In genomic region chr11:11987503-11988022, GRCh38 we compare ENCODE assay signal across 11 cellular contexts. TPM values are rescaled to one million over a fixed set of nuclear protein-coding genes. Genes with fewer than 3 reads are reported as not detected.
DNase-seq lines count a peak whose midpoint lies in the region; ATAC-seq and TF ChIP-seq lines count a peak whose summit lies in the region.
"Had no signal": no experiment of that assay in that cellular context is flagged by ENCODE, and none has a peak within 500 bp of the region (broad histone marks: within the 10 kb centered on the region; RNA-seq: fewer than 3 reads in every experiment).

No MANE protein-coding gene starts in this region.

- no peak overlapping the region for H2AFZ ChIP-seq in IMR-90 (replicated peaks; ENCODE audit: low read length, poor library complexity)

- peaks cover 4% of the 10 kb centered on the region for H3K4me1 ChIP-seq in CD8-positive, alpha-beta T cell (ENCODE audit: insufficient read depth, low read length)
- H3K4me1 ChIP-seq in IMR-90 (ENCODE audit: control insufficient read depth, insufficient read depth, low read length), result peaks cover 42% of the 10 kb centered on the region

- no peaks in the 10 kb centered on the region for H3K36me3 ChIP-seq in CD8-positive, alpha-beta T cell (ENCODE audit: insufficient read depth, low read length)
- H3K36me3 ChIP-seq in IMR-90 (ENCODE audit: control insufficient read depth, insufficient read depth, low read length) (peaks cover 14% of the 10 kb centered on the region), brain microvascular endothelial cell (replicated peaks) (no peaks in the 10 kb centered on the region)

- no peak overlapping the region for H3K27ac Mint-ChIP-seq in CD8-positive, alpha-beta T cell
- H3K27ac Mint-ChIP-seq: stimulated activated naive CD8-positive, alpha-beta T cell treated with anti-CD3 and anti-CD28 coated beads, Interleukin-15, Interleukin-2, amounts not matched to agents 100 ng/mL and 50 ng/mL, for 24 hours had no signal

- peak overlapping the region; percentile 65; the same call in 1 of the 2 replicates for H4K5ac ChIP-seq in IMR-90 (ENCODE audit: low read depth, low read length)

- peak overlapping the region; percentile 89 for H2BK120ac ChIP-seq in IMR-90 (ENCODE audit: low read depth, low read length)

- peak overlapping the region; percentile 54; the same call in 1 of the 2 replicates for H2BK20ac ChIP-seq in IMR-90 (ENCODE audit: low read depth, low read length)

- CTCF ChIA-PET in CD8-positive, alpha-beta T cell (lab: Charles Lee), result no interaction called here
- CTCF ChIA-PET in IMR-90 (lab: Yijun Ruan, JAX), result interaction anchor here (0.6 to 1.8 kb wide), 4 partner anchors 18 to 125 kb away, joined by 3 to 7 read pairs (median 4); no protein-coding TSS in a partner anchor

- no peaks in the 10 kb centered on the region for H3K27me3 ChIP-seq in CD8-positive, alpha-beta T cell (ENCODE audit: insufficient read depth, low read length)
- H3K27me3 ChIP-seq in IMR-90 (ENCODE audit: control insufficient read depth, insufficient read depth, low read length) (no peaks in the 10 kb centered on the region), brain microvascular endothelial cell (replicated peaks) (no peaks in the 10 kb centered on the region)

- dilution Hi-C loops in IMR-90 (cut with HindIII; ENCODE audit: low sequenced_read_pairs, unreplicated experiment), result no loop called here

- peak overlapping the region; percentile 7; the same call in 1 of the 2 replicates for H4K91ac ChIP-seq in IMR-90 (ENCODE audit: insufficient read depth, low read depth, low read length)

- BruUV-seq in IMR-90 (replicated peaks; lab: Mats Ljungman, UMichigan), result no TSS peak

- H2AK5ac ChIP-seq in IMR-90 (ENCODE audit: low read depth, low read length), result peak overlapping the region; percentile 72

- peak; percentile 55 for ATAC-seq in CD8-positive, alpha-beta T cell
- ATAC-seq in IMR-90 (ENCODE audit: low read depth), result peak; percentile 46

- POLR2A ChIA-PET in CD8-positive, alpha-beta T cell (lab: Charles Lee), result no interaction called here
- POLR2A ChIA-PET in IMR-90 (lab: Charles Lee; ENCODE audit: unreplicated experiment), result no interaction called here

- no peak for TF ChIP-seq CTCF in CD8-positive, alpha-beta T cell (IDR thresholded peaks at IDR 0.05)
- TF ChIP-seq CTCF in IMR-90 (conservative IDR thresholded peaks at IDR 0.05; ENCODE audit: low read depth, low read length), result peak; percentile 52
- TF ChIP-seq CTCF in brain microvascular endothelial cell (IDR thresholded peaks at IDR 0.05; ENCODE audit: low read depth, low read length, missing control alignments), result peak; percentile 47

- H3K27ac ChIP-seq in CD8-positive, alpha-beta T cell (ENCODE audit: low read depth, low read length), result no peak overlapping the region
- H3K27ac ChIP-seq in IMR-90 (ENCODE audit: insufficient read depth, low read length), result peak overlapping the region; percentile 57
- H3K27ac ChIP-seq in brain microvascular endothelial cell, result peak overlapping the region; percentile 76

- H2AK9ac ChIP-seq in IMR-90 (replicated peaks; ENCODE audit: low read depth, low read length, poor library complexity), result peak overlapping the region; percentile 3

- no peaks in the 10 kb centered on the region for H3K36me3 Mint-ChIP-seq in CD8-positive, alpha-beta T cell

- in situ Hi-C loops in IMR-90 (cut with MboI; ENCODE audit: low sequenced_read_pairs), result no loop called here
- in situ Hi-C loops in brain microvascular endothelial cell (cut with HindIII; ENCODE audit: low pct_ligation_motif_present, low sequenced_read_pairs), result no loop called here

- no peaks in the 10 kb centered on the region for H3K9me3 ChIP-seq in CD8-positive, alpha-beta T cell (ENCODE audit: low read length)
- no peaks in the 10 kb centered on the region; the same call in 1 of the 2 replicates for H3K9me3 ChIP-seq in IMR-90 (ENCODE audit: control insufficient read depth, insufficient read depth, low read length)

- peak; percentile 35 for TF ChIP-seq RAD21 in IMR-90 (IDR thresholded peaks at IDR 0.05; ENCODE audit: low read length)

- DNase-seq in CD8-positive, alpha-beta T cell, result no peak
- DNase-seq in IMR-90 (peak; percentile 78), brain microvascular endothelial cell (peak; percentile 56), mesenteric fat pad (ENCODE audit: low spot score) (peak; percentile 33), NCI-H1105 (lab: John Stamatoyannopoulos, UW) (no peak)
- no peak for DNase-seq in activated effector memory CD4-positive, alpha-beta T cell treated with anti-CD3 and anti-CD28 coated beads, Interleukin-2, amount 50 U/mL, for 16 hours
- no peak for DNase-seq in effector CD4-positive, alpha-beta T cell
- no peak for DNase-seq in activated CD4-positive, CD25-positive, alpha-beta regulatory T cell treated with anti-CD3 and anti-CD28 coated beads, Interleukin-2, amount 50 U/mL, for 72 hours
- DNase-seq: amygdala had no signal

- no peaks in the 10 kb centered on the region for H3K9me3 Mint-ChIP-seq in CD8-positive, alpha-beta T cell
- H3K9me3 Mint-ChIP-seq: stimulated activated naive CD8-positive, alpha-beta T cell treated with anti-CD3 and anti-CD28 coated beads, Interleukin-15, Interleukin-2, amounts not matched to agents 100 ng/mL and 50 ng/mL, for 24 hours had no signal

- no peak overlapping the region for H3K4me3 ChIP-seq in CD8-positive, alpha-beta T cell (ENCODE audit: low read depth, low read length)
- H3K4me3 ChIP-seq in IMR-90 (ENCODE audit: insufficient read depth, low read depth, low read length), result no peak overlapping the region; the same call in 1 of the 2 replicates
- H3K4me3 ChIP-seq in brain microvascular endothelial cell (ENCODE audit: low read depth, low read length), result no peak overlapping the region

- H3K18ac ChIP-seq in IMR-90 (ENCODE audit: low read depth, low read length), result peak overlapping the region; percentile 67

- peaks cover 4% of the 10 kb centered on the region for H3K27me3 Mint-ChIP-seq in CD8-positive, alpha-beta T cell (ENCODE audit: low read depth)
- H3K27me3 Mint-ChIP-seq: stimulated activated naive CD8-positive, alpha-beta T cell treated with anti-CD3 and anti-CD28 coated beads, Interleukin-15, Interleukin-2, amounts not matched to agents 100 ng/mL and 50 ng/mL, for 24 hours had no signal

- intact Hi-C loops in CD8-positive, alpha-beta T cell (cut with DNase I, micrococcal nuclease), result no loop called here
- intact Hi-C loops in IMR-90 (cut with micrococcal nuclease), result loop anchor here (5.0 kb wide), 1 partner anchor 55 kb away; no protein-coding TSS in a partner anchor

- H3K9ac ChIP-seq in IMR-90 (ENCODE audit: low read depth, low read length), result no peak overlapping the region

- no peak overlapping the region for H3K4me3 Mint-ChIP-seq in CD8-positive, alpha-beta T cell
- H3K4me3 Mint-ChIP-seq: stimulated activated naive CD8-positive, alpha-beta T cell treated with anti-CD3 and anti-CD28 coated beads, Interleukin-15, Interleukin-2, amounts not matched to agents 100 ng/mL and 50 ng/mL, for 24 hours had no signal

- peaks cover 4% of the 10 kb centered on the region for H3K4me1 Mint-ChIP-seq in CD8-positive, alpha-beta T cell (ENCODE audit: low read depth)

- H3K4ac ChIP-seq in IMR-90 (ENCODE audit: low read depth, low read length), result peak overlapping the region; percentile 79

- peak overlapping the region; percentile 23 for H3K56ac ChIP-seq in IMR-90 (ENCODE audit: extremely low read depth, insufficient read depth, low read length)

- H4K8ac ChIP-seq in IMR-90 (ENCODE audit: low read depth in 2 of 2, low read length in 2 of 2), result peak overlapping the region; percentile 4 to 38; a peak in 2 of 4 replicates

- H3K79me1 ChIP-seq in IMR-90 (ENCODE audit: low read depth in 1 of 2, low read length in 2 of 2), result peaks cover 39 to 89% of the 10 kb centered on the region in 2 experiments

- H2BK15ac ChIP-seq in IMR-90 (ENCODE audit: low read depth, low read length), result peak overlapping the region; percentile 45; the same call in 2 of the 3 replicates

- peaks cover 22% of the 10 kb centered on the region for H4K20me1 ChIP-seq in IMR-90 (ENCODE audit: insufficient read depth, low read length)

- peak overlapping the region; percentile 35; the same call in 1 of the 2 replicates for H3K23ac ChIP-seq in IMR-90 (ENCODE audit: low read depth, low read length)

- peak overlapping the region; percentile 85 for H2BK5ac ChIP-seq in IMR-90 (ENCODE audit: low read depth, low read length, poor library complexity, severe bottlenecking)

- no CpG with 5 or more reads among the region's 1 CpG for WGBS in IMR-90 (ENCODE audit: extremely low coverage in 2 of 2, insufficient read length in 1 of 2), 2 experiments

- peak overlapping the region; percentile 23; the same call in 1 of the 2 replicates for H3K14ac ChIP-seq in IMR-90 (replicated peaks; ENCODE audit: low read depth, low read length)

- peak overlapping the region; percentile 80 for H3K4me2 ChIP-seq in IMR-90 (ENCODE audit: low read depth, low read length)

- peaks cover 49% of the 10 kb centered on the region for H3K9me1 ChIP-seq in IMR-90 (ENCODE audit: insufficient read depth, low read length)

- TF ChIP-seq POLR2A in IMR-90 (IDR thresholded peaks at IDR 0.05; ENCODE audit: low read depth, low read length), result no peak

TF ChIP-seq in IMR-90, 13 proteins besides CTCF, POLR2A, EP300 and RAD21 (continues in another document):
- TF ChIP-seq USF2 (IDR thresholded peaks at IDR 0.05; ENCODE audit: low read depth, low read length), result peak; percentile 34; the same call in 1 of the 2 replicates
- TF ChIP-seq FOS (IDR thresholded peaks at IDR 0.05; ENCODE audit: low read depth, low read length), result no peak
- no peak for TF ChIP-seq CHD1 (IDR thresholded peaks at IDR 0.05; ENCODE audit: low read depth, low read length)
- no peak for TF ChIP-seq MAZ (IDR thresholded peaks at IDR 0.05; ENCODE audit: borderline replicate concordance, low read depth, low read length)
- peak; percentile 45; the same call in 1 of the 2 replicates for TF ChIP-seq MXI1 (IDR thresholded peaks at IDR 0.05; ENCODE audit: borderline replicate concordance, low read depth, low read length)
- peak; percentile 57; the same call in 1 of the 2 replicates for TF ChIP-seq MAFK (IDR thresholded peaks at IDR 0.05; ENCODE audit: low read depth, low read length)
- TF ChIP-seq SMC3 (IDR thresholded peaks at IDR 0.05; ENCODE audit: low read depth, low read length), result peak; percentile 34; the same call in 1 of the 2 replicates
- TF ChIP-seq BHLHE40 (IDR thresholded peaks at IDR 0.05; ENCODE audit: low read depth, low read length), result peak; percentile 15; the same call in 1 of the 2 replicates

RNA-seq across cellular contexts. Expression of gene DKK3, which starts 20.9 kb away (rescaled TPM):
- 1 to 10 TPM; 4.6 to 5.5 TPM for total RNA-seq in CD8-positive, alpha-beta T cell
- total RNA-seq in IMR-90 (2012; rRNA removed) (348 and 453 TPM in 2 replicates), mesenteric fat pad (8.9 TPM)
- polyA plus RNA-seq in IMR-90 (2012; rRNA removed), result 838 and 964 TPM in 2 replicates
- 812 and 1,206 TPM in 2 replicates for polyA plus RNA-seq in IMR-90 (2012; cell fraction: cytosol; rRNA removed)
- polyA plus RNA-seq in IMR-90 (2012; cell fraction: nucleus; rRNA removed; ENCODE audit: low replicate concordance), result 383 and 412 TPM in 2 replicates
- total RNA-seq: HT-29 had no signal

Comparison
In these comparisons a context has a peak if more than half of its experiments do, and no peak if none do; other contexts are left out.
1. DNase-seq: peak in IMR-90 (single experiment), brain microvascular endothelial cell (single experiment) and mesenteric fat pad (single experiment); none in CD8-positive, alpha-beta T cell (0 of 7), activated effector memory CD4-positive, alpha-beta T cell treated with anti-CD3 and anti-CD28 coated beads, Interleukin-2, amount 50 U/mL, for 16 hours (single experiment), effector CD4-positive, alpha-beta T cell (single experiment), NCI-H1105 (single experiment) and activated CD4-positive, CD25-positive, alpha-beta regulatory T cell treated with anti-CD3 and anti-CD28 coated beads, Interleukin-2, amount 50 U/mL, for 72 hours (single experiment).
2. RNA of gene DKK3, which starts 20.9 kb away (total RNA-seq): 348 to 453 TPM in IMR-90; 8.9 TPM in mesenteric fat pad (single experiment) and 4.6 to 5.5 TPM in CD8-positive, alpha-beta T cell; every median in the first group is over 10 times any median in the second.